In genomic region chr6:82237013-82237412, GRCh38 we compare ENCODE assay signal across 17 cellular contexts. TPM values are rescaled to one million over a fixed set of nuclear protein-coding genes. Genes with fewer than 3 reads are reported as not detected.
DNase-seq lines count a peak whose midpoint lies in the region; ATAC-seq and TF ChIP-seq lines count a peak whose summit lies in the region.
"Had no signal": no experiment of that assay in that cellular context is flagged by ENCODE, and none has a peak within 500 bp of the region (broad histone marks: within the 10 kb centered on the region; RNA-seq: fewer than 3 reads in every experiment).

No MANE protein-coding gene starts in this region.

- CTCF ChIA-PET in activated CD8-positive, alpha-beta memory T cell treated with anti-CD3 and anti-CD28 coated beads, Interleukin-2, amount 10 ng/mL, durations not matched to agents 7 days and 5 days (lab: Charles Lee), result interaction anchor here (1.3 to 1.5 kb wide), 2 partner anchors 11 to 18 kb away, joined by 4 to 5 read pairs; no protein-coding TSS in a partner anchor

- H3K4me3 Mint-ChIP-seq in activated CD8-positive, alpha-beta memory T cell treated with anti-CD3 and anti-CD28 coated beads, Interleukin-2, amount 10 ng/mL, durations not matched to agents 7 days and 5 days, result no peak overlapping the region
- H3K4me3 Mint-ChIP-seq in nephron progenitor cell, result no peak overlapping the region
- no peak overlapping the region for H3K4me3 Mint-ChIP-seq in activated T-cell treated with anti-CD3 and anti-CD28 coated beads, Interleukin-2, amount 50 U/mL, for 4 hours
- H3K4me3 Mint-ChIP-seq: activated CD8-positive, alpha-beta T cell treated with anti-CD3 and anti-CD28 coated beads, Interleukin-2, amount 10 ng/mL, durations not matched to agents 7 days and 5 days had no signal

- DNase-seq in activated CD8-positive, alpha-beta memory T cell treated with anti-CD3 and anti-CD28 coated beads, Interleukin-2, amount 10 ng/mL, durations not matched to agents 7 days and 5 days, result no peak
- DNase-seq in activated CD8-positive, alpha-beta memory T cell treated with anti-CD3 and anti-CD28 coated beads for 24 hours, result no peak
- DNase-seq in NCI-H1105 (lab: John Stamatoyannopoulos, UW) (peak; percentile 52), cardiac fibroblast (ENCODE audit: low read depth in 2 of 2) (peak; percentile 22 to 46), nephron progenitor cell (no peak), HT-29 (ENCODE audit: low spot score) (no peak)
- DNase-seq in activated T-cell treated with anti-CD3 and anti-CD28 coated beads, Interleukin-2, amount 50 U/mL, for 4 hours, result no peak
- DNase-seq: activated CD8-positive, alpha-beta T cell treated with anti-CD3 and anti-CD28 coated beads, Interleukin-2, amount 10 ng/mL, durations not matched to agents 7 days and 5 days; left lung; NCI-H510A treated with DMSO at 0.1 percent for 48 hours; pancreas; stimulated activated CD4-positive, alpha-beta T cell treated with anti-CD3 and anti-CD28 coated beads, Interleukin-4, amount 100 ng/mL, for 1 hour had no signal

- no peak for ATAC-seq in activated CD8-positive, alpha-beta memory T cell treated with anti-CD3 and anti-CD28 coated beads, Interleukin-2, amount 10 ng/mL, durations not matched to agents 7 days and 5 days
- no peak for ATAC-seq in activated T-cell treated with anti-CD3 and anti-CD28 coated beads, Interleukin-2, amount 50 U/mL, for 4 hours
- ATAC-seq in GM19455 (IDR thresholded peaks at IDR 0.05; ENCODE audit: unreplicated experiment), result no peak
- ATAC-seq: activated CD8-positive, alpha-beta T cell treated with anti-CD3 and anti-CD28 coated beads, Interleukin-2, amount 10 ng/mL, durations not matched to agents 7 days and 5 days; gastroesophageal sphincter; left lung; Panc1; pancreas had no signal

- H3K4me1 Mint-ChIP-seq in activated CD8-positive, alpha-beta memory T cell treated with anti-CD3 and anti-CD28 coated beads, Interleukin-2, amount 10 ng/mL, durations not matched to agents 7 days and 5 days, result peaks cover 17% of the 10 kb centered on the region
- peaks cover 6% of the 10 kb centered on the region for H3K4me1 Mint-ChIP-seq in nephron progenitor cell
- H3K4me1 Mint-ChIP-seq in activated T-cell treated with anti-CD3 and anti-CD28 coated beads, Interleukin-2, amount 50 U/mL, for 4 hours (ENCODE audit: low read depth), result peaks cover 13% of the 10 kb centered on the region

- no peak for TF ChIP-seq CTCF in cardiac fibroblast (IDR thresholded peaks at IDR 0.05; ENCODE audit: low read depth, low read length)
- no peak for TF ChIP-seq CTCF in nephron progenitor cell (IDR thresholded peaks at IDR 0.05)

- H3K4me3 ChIP-seq in cardiac fibroblast (replicated peaks in 1 of 2; ENCODE audit: low read depth in 2 of 2, low read length in 2 of 2), result no peak overlapping the region
- H3K4me3 ChIP-seq: gastroesophageal sphincter, left lung, pancreas, suprapubic skin had no signal

- H3K36me3 Mint-ChIP-seq in activated CD8-positive, alpha-beta memory T cell treated with anti-CD3 and anti-CD28 coated beads, Interleukin-2, amount 10 ng/mL, durations not matched to agents 7 days and 5 days, result peaks cover 29% of the 10 kb centered on the region
- H3K36me3 Mint-ChIP-seq in nephron progenitor cell (ENCODE audit: low read depth), result peaks cover 73% of the 10 kb centered on the region
- peaks cover 27% of the 10 kb centered on the region for H3K36me3 Mint-ChIP-seq in activated T-cell treated with anti-CD3 and anti-CD28 coated beads, Interleukin-2, amount 50 U/mL, for 4 hours (ENCODE audit: insufficient read depth)

- H3K9me3 Mint-ChIP-seq in activated CD8-positive, alpha-beta memory T cell treated with anti-CD3 and anti-CD28 coated beads, Interleukin-2, amount 10 ng/mL, durations not matched to agents 7 days and 5 days (ENCODE audit: low read depth), result no peaks in the 10 kb centered on the region
- peaks cover 18% of the 10 kb centered on the region for H3K9me3 Mint-ChIP-seq in nephron progenitor cell
- H3K9me3 Mint-ChIP-seq in activated T-cell treated with anti-CD3 and anti-CD28 coated beads, Interleukin-2, amount 50 U/mL, for 4 hours, result no peaks in the 10 kb centered on the region
- H3K9me3 Mint-ChIP-seq: activated T-helper 2 cell treated with anti-CD3 and anti-CD28 coated beads, Interferon-gamma antibody, Interleukin-2, Interleukin-4, amounts not matched to agents 10 μg/mL and 5 μg/mL and 100 μg/mL, durations not matched to agents 14 hours and 24 hours and 36 hours had no signal

- peak overlapping the region; percentile 66 for H3K27ac Mint-ChIP-seq in activated CD8-positive, alpha-beta memory T cell treated with anti-CD3 and anti-CD28 coated beads, Interleukin-2, amount 10 ng/mL, durations not matched to agents 7 days and 5 days
- peak overlapping the region; percentile 79 for H3K27ac Mint-ChIP-seq in nephron progenitor cell
- H3K27ac Mint-ChIP-seq: activated CD8-positive, alpha-beta T cell treated with anti-CD3 and anti-CD28 coated beads, Interleukin-2, amount 10 ng/mL, durations not matched to agents 7 days and 5 days; activated T-helper 2 cell treated with anti-CD3 and anti-CD28 coated beads, Interferon-gamma antibody, Interleukin-2, Interleukin-4, amounts not matched to agents 10 μg/mL and 5 μg/mL and 100 μg/mL, durations not matched to agents 14 hours and 24 hours and 36 hours had no signal

- H3K27me3 Mint-ChIP-seq in activated CD8-positive, alpha-beta memory T cell treated with anti-CD3 and anti-CD28 coated beads, Interleukin-2, amount 10 ng/mL, durations not matched to agents 7 days and 5 days, result no peaks in the 10 kb centered on the region
- no peaks in the 10 kb centered on the region for H3K27me3 Mint-ChIP-seq in nephron progenitor cell (ENCODE audit: low read depth, poor library complexity)
- no peaks in the 10 kb centered on the region for H3K27me3 Mint-ChIP-seq in activated T-cell treated with anti-CD3 and anti-CD28 coated beads, Interleukin-2, amount 50 U/mL, for 4 hours (ENCODE audit: low read depth)

RNA-seq across cellular contexts. Expression of gene IBTK, which starts 10.5 kb away (rescaled TPM):
- 10 to 100 TPM; 25.8 to 34.2 TPM for total RNA-seq in activated CD8-positive, alpha-beta memory T cell treated with anti-CD3 and anti-CD28 coated beads, Interleukin-2, amount 10 ng/mL, durations not matched to agents 7 days and 5 days
- 10 to 100 TPM; 22.1 to 24.7 (median 23.7) TPM for total RNA-seq in activated T-cell treated with anti-CD3 and anti-CD28 coated beads, Interleukin-2, amount 50 U/mL, for 4 hours
- 11.3 and 14.5 TPM in 2 replicates for total RNA-seq in HT-29 (2014; rRNA removed; shearing (Covaris generic))

Comparison
In these comparisons a context has a peak if more than half of its experiments do, and no peak if none do; other contexts are left out.
1. DNase-seq: peak in NCI-H1105 (single experiment) and cardiac fibroblast (2 of 2); none in activated CD8-positive, alpha-beta memory T cell treated with anti-CD3 and anti-CD28 coated beads, Interleukin-2, amount 10 ng/mL, durations not matched to agents 7 days and 5 days (single experiment), activated CD8-positive, alpha-beta memory T cell treated with anti-CD3 and anti-CD28 coated beads for 24 hours (single experiment), nephron progenitor cell (single experiment), activated T-cell treated with anti-CD3 and anti-CD28 coated beads, Interleukin-2, amount 50 U/mL, for 4 hours (single experiment) and HT-29 (single experiment).